In genomic region chr15:70289191-70289955, GRCh38 we compare ENCODE assay signal across 16 cellular contexts.
DNase-seq lines count a peak whose midpoint lies in the region; ATAC-seq, FAIRE-seq and TF ChIP-seq lines count a peak whose summit lies in the region.
"Had no signal": no experiment of that assay in that cellular context is flagged by ENCODE, and none has a peak within 500 bp of the region (broad histone marks: within the 10 kb centered on the region; RNA-seq: fewer than 3 reads in every experiment).

No MANE protein-coding gene starts in this region.

- DNase-seq in left ventricle myocardium superior (no peak), Right ventricle myocardium inferior (ENCODE audit: missing footprints) (no peak), astrocyte (ENCODE audit: low read depth) (peak; percentile 81), kidney tubule cell (ENCODE audit: low spot score) (peak; percentile 54), upper lobe of left lung (peak in 1 of 2 donors; percentile 71), osteoblast (ENCODE audit: insufficient read length, low spot score, missing footprints) (no peak)
- DNase-seq in activated naive CD4-positive, alpha-beta T cell treated with anti-CD3 and anti-CD28 coated beads, Interleukin-2, amount 10 ng/mL, durations not matched to agents 7 days and 5 days, result no peak
- DNase-seq in CD4-positive, alpha-beta memory T cell, result no peak
- DNase-seq: activated CD8-positive, alpha-beta memory T cell treated with anti-CD3 and anti-CD28 coated beads, Interleukin-2, amount 10 ng/mL, durations not matched to agents 7 days and 5 days; anterior cingulate cortex; NCI-H1417; occipital lobe; stimulated activated CD4-positive, alpha-beta T cell treated with anti-CD3 and anti-CD28 coated beads, Interleukin-2, amount 100 ng/mL, for 48 hours; T-helper 9 cell had no signal

- no peak overlapping the region for H3K27ac ChIP-seq in astrocyte (ENCODE audit: low read depth, low read length)
- no peak overlapping the region for H3K27ac ChIP-seq in upper lobe of left lung
- no peak overlapping the region for H3K27ac ChIP-seq in osteoblast (ENCODE audit: low read depth, low read length)
- H3K27ac ChIP-seq in CD4-positive, alpha-beta memory T cell (ENCODE audit: low read depth, low read length), result no peak overlapping the region

- 52 to 56% methylated on average over 6 to 8 of the region's 8 CpGs for WGBS in upper lobe of left lung, 2 donors

- H3K4me3 ChIP-seq in astrocyte (ENCODE audit: insufficient read depth, low read depth, low read length) (no peak overlapping the region), upper lobe of left lung (no peak overlapping the region), osteoblast (ENCODE audit: insufficient read depth, low read length) (no peak overlapping the region)
- no peak overlapping the region for H3K4me3 ChIP-seq in CD4-positive, alpha-beta memory T cell (ENCODE audit: low read length in 2 of 2)

- H2AFZ ChIP-seq in astrocyte (ENCODE audit: low read depth, low read length) (no peak overlapping the region), osteoblast (ENCODE audit: low read length) (no peak overlapping the region)

- POLR2A ChIA-PET in CD4-positive, alpha-beta memory T cell (lab: Charles Lee; ENCODE audit: partially characterized antibody), result no interaction called here

- no peak for FAIRE-seq in astrocyte (lab: Jason Lieb, UNC)
- FAIRE-seq: G401.6, keratinocyte had no signal

- no peaks in the 10 kb centered on the region for H3K79me2 ChIP-seq in astrocyte (ENCODE audit: insufficient read depth, low read length)
- H3K79me2 ChIP-seq in osteoblast (ENCODE audit: insufficient read depth, low read length), result no peaks in the 10 kb centered on the region

- no peaks in the 10 kb centered on the region for H3K36me3 ChIP-seq in astrocyte (ENCODE audit: insufficient read depth, low read length)
- no peaks in the 10 kb centered on the region for H3K36me3 ChIP-seq in upper lobe of left lung
- H3K36me3 ChIP-seq in osteoblast (ENCODE audit: insufficient read depth, low read length), result no peaks in the 10 kb centered on the region
- no peaks in the 10 kb centered on the region for H3K36me3 ChIP-seq in CD4-positive, alpha-beta memory T cell (ENCODE audit: insufficient read depth, low read length)

- ATAC-seq in left ventricle myocardium superior (peak; percentile 15), Right ventricle myocardium inferior (no peak), upper lobe of left lung (ENCODE audit: low FRiP score in 2 of 2) (peak; percentile 31 to 69)
- ATAC-seq: activated CD8-positive, alpha-beta memory T cell treated with anti-CD3 and anti-CD28 coated beads, Interleukin-2, amount 10 ng/mL, durations not matched to agents 7 days and 5 days had no signal

- H3K4me2 ChIP-seq in astrocyte (ENCODE audit: low read length) (no peak overlapping the region), osteoblast (ENCODE audit: insufficient read depth, low read length) (no peak overlapping the region)

- H3K4me3 Mint-ChIP-seq in astrocyte (ENCODE audit: unreplicated experiment), result no peak overlapping the region
- H3K4me3 Mint-ChIP-seq in activated naive CD4-positive, alpha-beta T cell treated with anti-CD3 and anti-CD28 coated beads, Interleukin-2, amount 10 ng/mL, durations not matched to agents 7 days and 5 days, result no peak overlapping the region
- H3K4me3 Mint-ChIP-seq in CD4-positive, alpha-beta memory T cell, result no peak overlapping the region
- H3K4me3 Mint-ChIP-seq: activated CD8-positive, alpha-beta memory T cell treated with anti-CD3 and anti-CD28 coated beads, Interleukin-2, amount 10 ng/mL, durations not matched to agents 7 days and 5 days had no signal

- intact Hi-C loops in left ventricle myocardium superior (cut with micrococcal nuclease) (no loop called here), Right ventricle myocardium inferior (cut with DNase I) (no loop called here)
- intact Hi-C loops in CD4-positive, alpha-beta memory T cell (cut with micrococcal nuclease), result no loop called here

- no peak for TF ChIP-seq POLR2A in upper lobe of left lung (IDR thresholded peaks at IDR 0.05)

- H3K27me3 Mint-ChIP-seq in astrocyte (ENCODE audit: low read depth, unreplicated experiment), result peaks cover 56% of the 10 kb centered on the region
- peaks cover 36% of the 10 kb centered on the region for H3K27me3 Mint-ChIP-seq in activated naive CD4-positive, alpha-beta T cell treated with anti-CD3 and anti-CD28 coated beads, Interleukin-2, amount 10 ng/mL, durations not matched to agents 7 days and 5 days
- H3K27me3 Mint-ChIP-seq in CD4-positive, alpha-beta memory T cell, result no peaks in the 10 kb centered on the region

- CTCF ChIA-PET in activated naive CD4-positive, alpha-beta T cell treated with anti-CD3 and anti-CD28 coated beads, Interleukin-2, amount 10 ng/mL, durations not matched to agents 7 days and 5 days (lab: Charles Lee), result interaction anchor here (0.6 kb wide), 1 partner anchor 17 kb away, joined by 3 read pairs; no protein-coding TSS in a partner anchor
- CTCF ChIA-PET in CD4-positive, alpha-beta memory T cell (lab: Charles Lee; ENCODE audit: partially characterized antibody), result no interaction called here

- H3K9me3 ChIP-seq in astrocyte (ENCODE audit: insufficient read depth, low read depth, low read length), result no peaks in the 10 kb centered on the region
- no peaks in the 10 kb centered on the region for H3K9me3 ChIP-seq in upper lobe of left lung
- H3K9me3 ChIP-seq in osteoblast (ENCODE audit: low read depth, low read length), result no peaks in the 10 kb centered on the region
- no peaks in the 10 kb centered on the region for H3K9me3 ChIP-seq in CD4-positive, alpha-beta memory T cell (ENCODE audit: control insufficient read depth in 1 of 2, low read length in 2 of 2)

- no peak overlapping the region for H3K27ac Mint-ChIP-seq in astrocyte (ENCODE audit: unreplicated experiment)
- H3K27ac Mint-ChIP-seq in activated naive CD4-positive, alpha-beta T cell treated with anti-CD3 and anti-CD28 coated beads, Interleukin-2, amount 10 ng/mL, durations not matched to agents 7 days and 5 days, result no peak overlapping the region
- H3K27ac Mint-ChIP-seq in CD4-positive, alpha-beta memory T cell, result no peak overlapping the region
- H3K27ac Mint-ChIP-seq: activated CD8-positive, alpha-beta memory T cell treated with anti-CD3 and anti-CD28 coated beads, Interleukin-2, amount 10 ng/mL, durations not matched to agents 7 days and 5 days had no signal

- H3K9me3 Mint-ChIP-seq in astrocyte (ENCODE audit: unreplicated experiment), result no peaks in the 10 kb centered on the region
- no peaks in the 10 kb centered on the region for H3K9me3 Mint-ChIP-seq in activated naive CD4-positive, alpha-beta T cell treated with anti-CD3 and anti-CD28 coated beads, Interleukin-2, amount 10 ng/mL, durations not matched to agents 7 days and 5 days
- H3K9me3 Mint-ChIP-seq in CD4-positive, alpha-beta memory T cell, result peaks cover 0 to 2% (median 0%) of the 10 kb centered on the region in 8 donors

- TF ChIP-seq CTCF in astrocyte (IDR thresholded peaks at IDR 0.05; ENCODE audit: insufficient read depth, low read depth, low read length) (no peak), upper lobe of left lung (IDR thresholded peaks at IDR 0.05) (no peak), osteoblast (IDR thresholded peaks at IDR 0.05; ENCODE audit: extremely low read depth, low read depth, low read length) (no peak)

- H3K4me1 Mint-ChIP-seq in astrocyte (ENCODE audit: low read depth, unreplicated experiment), result peaks cover 7% of the 10 kb centered on the region
- H3K4me1 Mint-ChIP-seq in activated naive CD4-positive, alpha-beta T cell treated with anti-CD3 and anti-CD28 coated beads, Interleukin-2, amount 10 ng/mL, durations not matched to agents 7 days and 5 days, result peaks cover 2% of the 10 kb centered on the region
- H3K4me1 Mint-ChIP-seq in CD4-positive, alpha-beta memory T cell, result peaks cover 2 to 7% (median 5%) of the 10 kb centered on the region in 4 donors

- peaks cover 2% of the 10 kb centered on the region for H3K27me3 ChIP-seq in astrocyte (ENCODE audit: insufficient read depth, low read length)
- no peaks in the 10 kb centered on the region for H3K27me3 ChIP-seq in upper lobe of left lung
- H3K27me3 ChIP-seq in osteoblast (ENCODE audit: insufficient read depth, low read length), result peaks cover 4% of the 10 kb centered on the region
- no peaks in the 10 kb centered on the region for H3K27me3 ChIP-seq in CD4-positive, alpha-beta memory T cell (ENCODE audit: insufficient read depth, low read length)

- no peak overlapping the region for H3K9ac ChIP-seq in astrocyte (ENCODE audit: low read length)

- no peaks in the 10 kb centered on the region for H3K36me3 Mint-ChIP-seq in astrocyte (ENCODE audit: low read depth, unreplicated experiment)
- no peaks in the 10 kb centered on the region for H3K36me3 Mint-ChIP-seq in activated naive CD4-positive, alpha-beta T cell treated with anti-CD3 and anti-CD28 coated beads, Interleukin-2, amount 10 ng/mL, durations not matched to agents 7 days and 5 days
- no peaks in the 10 kb centered on the region for H3K36me3 Mint-ChIP-seq in CD4-positive, alpha-beta memory T cell
- H3K36me3 Mint-ChIP-seq: activated CD8-positive, alpha-beta memory T cell treated with anti-CD3 and anti-CD28 coated beads, Interleukin-2, amount 10 ng/mL, durations not matched to agents 7 days and 5 days had no signal

- no peak for TF ChIP-seq EP300 in upper lobe of left lung (IDR thresholded peaks at IDR 0.05)

- peaks cover 6% of the 10 kb centered on the region for H3K4me1 ChIP-seq in astrocyte (ENCODE audit: insufficient read depth, low read length)
- peaks cover 7 to 18% (median 14%) of the 10 kb centered on the region in 4 donors for H3K4me1 ChIP-seq in upper lobe of left lung
- no peaks in the 10 kb centered on the region for H3K4me1 ChIP-seq in osteoblast (ENCODE audit: insufficient read depth, low read length)
- no peaks in the 10 kb centered on the region for H3K4me1 ChIP-seq in CD4-positive, alpha-beta memory T cell (ENCODE audit: insufficient read depth, low read length)

- H4K20me1 ChIP-seq in astrocyte (ENCODE audit: insufficient read depth, low read length), result no peaks in the 10 kb centered on the region
- no peaks in the 10 kb centered on the region for H4K20me1 ChIP-seq in osteoblast (ENCODE audit: insufficient read depth, low read length)

Comparison
In these comparisons a context has a peak if more than half of its experiments do, and no peak if none do; other contexts are left out.
1. DNase-seq: peak in astrocyte (single experiment) and kidney tubule cell (single experiment); none in left ventricle myocardium superior (single experiment), Right ventricle myocardium inferior (single experiment), activated naive CD4-positive, alpha-beta T cell treated with anti-CD3 and anti-CD28 coated beads, Interleukin-2, amount 10 ng/mL, durations not matched to agents 7 days and 5 days (single experiment), osteoblast (single experiment) and CD4-positive, alpha-beta memory T cell (0 of 5).